Comparison of ENCODE assay signal across 1 cellular context in genomic region chr14:100841445-100842403, GRCh38.
TF ChIP-seq lines count a peak whose summit lies in the region.

No MANE protein-coding gene starts in this region.

TF ChIP-seq in SK-N-SH treated with all-trans-retinoic acid at 6 μM for 48 hours, 23 proteins besides CTCF, POLR2A, EP300 and RAD21 (continued from another document):
- TF ChIP-seq OSR1 (CRISPR knock-in tag; IDR thresholded peaks at IDR 0.05) (no peak), SNAI2 (CRISPR knock-in tag; IDR thresholded peaks at IDR 0.05) (no peak), ARNTL (CRISPR knock-in tag; IDR thresholded peaks at IDR 0.05; ENCODE audit: borderline replicate concordance, low read depth) (no peak), PATZ1 (CRISPR knock-in tag; IDR thresholded peaks at IDR 0.05; ENCODE audit: borderline replicate concordance) (no peak), RARB (CRISPR knock-in tag; IDR thresholded peaks at IDR 0.05) (no peak), CSDC2 (CRISPR knock-in tag; IDR thresholded peaks at IDR 0.05) (no peak)
